Comparison of ENCODE assay signal across 20 cellular contexts in the genomic region with DNA sequence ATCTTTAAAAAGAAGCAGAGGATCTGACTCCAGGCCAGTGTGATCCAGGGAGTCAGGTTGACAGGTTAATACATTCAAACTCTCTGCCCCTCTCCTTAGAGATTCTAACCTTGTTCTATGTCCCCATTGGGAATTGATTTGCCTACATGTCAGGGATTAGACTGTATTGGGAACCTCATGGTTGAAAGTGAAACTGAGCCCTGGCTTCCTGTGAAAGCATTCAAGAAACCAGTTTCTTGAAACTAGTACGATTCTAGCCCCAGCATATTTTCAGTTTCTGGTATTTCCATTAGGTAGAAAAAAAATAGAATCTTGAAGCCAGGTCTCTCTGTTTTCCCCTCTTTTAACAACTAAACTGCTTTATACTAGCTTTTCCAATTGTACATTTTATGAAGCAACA.
DNase-seq lines count a peak whose midpoint lies in the region; ATAC-seq lines count a peak whose summit lies in the region.
"Had no signal": no experiment of that assay in that cellular context is flagged by ENCODE, and none has a peak within 500 bp of the region (broad histone marks: within the 10 kb centered on the region; RNA-seq: fewer than 3 reads in every experiment).

No MANE protein-coding gene starts in this region.

- H3K27ac Mint-ChIP-seq in CD4-positive, alpha-beta memory T cell = peak overlapping the region in 3 of 7 donors; percentile 5 to 63 (median 58)
- H3K27ac Mint-ChIP-seq in activated naive CD8-positive, alpha-beta T cell treated with anti-CD3 and anti-CD28 coated beads, Interleukin-2, amount 10 ng/mL, durations not matched to agents 7 days and 5 days = peak overlapping the region; percentile 81
- H3K27ac Mint-ChIP-seq: activated T-cell treated with anti-CD3 and anti-CD28 coated beads, Interleukin-2, amount 50 U/mL, for 72 hours; dendritic cell treated with granulocyte-macrophage colony-stimulating factor and Interleukin-4, amounts not matched to agents 40 ng/mL and 50 ng/mL, for 4 days; stimulated activated naive CD8-positive, alpha-beta T cell treated with anti-CD3 and anti-CD28 coated beads, Interleukin-15, amount 100 ng/mL, for 72 hours had no signal

- no peaks in the 10 kb centered on the region for H3K36me3 ChIP-seq in CD4-positive, alpha-beta memory T cell (ENCODE audit: insufficient read depth, low read length)
- H3K36me3 ChIP-seq: esophagus muscularis mucosa, MG63, sigmoid colon had no signal

- no peak for DNase-seq in CD4-positive, alpha-beta memory T cell
- DNase-seq in activated naive CD8-positive, alpha-beta T cell treated with anti-CD3 and anti-CD28 coated beads, Interleukin-2, amount 10 ng/mL, durations not matched to agents 7 days and 5 days = no peak
- DNase-seq in Right ventricle myocardium superior = no peak
- DNase-seq in NCI-H1105 (lab: John Stamatoyannopoulos, UW) = no peak
- no peak for DNase-seq in NCI-H748 (lab: John Stamatoyannopoulos, UW; ENCODE audit: unreplicated experiment)
- DNase-seq in posterior cingulate gyrus = no peak
- DNase-seq: activated T-cell treated with anti-CD3 and anti-CD28 coated beads, Interleukin-2, amount 50 U/mL, for 72 hours; anterior cingulate cortex; left ventricle myocardium superior; MG63; NCI-H2171 treated with DMSO at 0.1 percent for 48 hours; sigmoid colon; stimulated activated naive CD8-positive, alpha-beta T cell treated with anti-CD3 and anti-CD28 coated beads, Interleukin-15, amount 100 ng/mL, for 72 hours had no signal

- no peak overlapping the region for H3K4me3 ChIP-seq in CD4-positive, alpha-beta memory T cell (ENCODE audit: low read length in 2 of 2)
- H3K4me3 ChIP-seq: esophagus muscularis mucosa, MG63, sigmoid colon had no signal

- intact Hi-C loops in CD4-positive, alpha-beta memory T cell (cut with micrococcal nuclease) = no loop called here
- intact Hi-C loops in Right ventricle myocardium superior (cut with DNase I) (no loop called here), posterior cingulate gyrus (cut with DNase I) (no loop called here)

- peaks cover 6% of the 10 kb centered on the region for H3K4me1 ChIP-seq in CD4-positive, alpha-beta memory T cell (ENCODE audit: insufficient read depth, low read length)
- H3K4me1 ChIP-seq: esophagus muscularis mucosa, sigmoid colon had no signal

- peaks cover 0 to 4% (median 0%) of the 10 kb centered on the region in 8 donors for H3K9me3 Mint-ChIP-seq in CD4-positive, alpha-beta memory T cell
- peaks cover 8% of the 10 kb centered on the region for H3K9me3 Mint-ChIP-seq in activated naive CD8-positive, alpha-beta T cell treated with anti-CD3 and anti-CD28 coated beads, Interleukin-2, amount 10 ng/mL, durations not matched to agents 7 days and 5 days
- H3K9me3 Mint-ChIP-seq: neural crest cell had no signal

- H3K27ac ChIP-seq in CD4-positive, alpha-beta memory T cell (ENCODE audit: low read depth, low read length) = no peak overlapping the region
- H3K27ac ChIP-seq: C4-2B, esophagus muscularis mucosa, sigmoid colon had no signal

- ATAC-seq in GM18868 (IDR thresholded peaks at IDR 0.05; ENCODE audit: unreplicated experiment) (peak; percentile 60), HG03060 (IDR thresholded peaks at IDR 0.05; ENCODE audit: low read depth, unreplicated experiment) (peak; percentile 66), Right ventricle myocardium superior (ENCODE audit: poor library complexity) (no peak)
- peak; percentile 65 for ATAC-seq in activated naive CD8-positive, alpha-beta T cell treated with anti-CD3 and anti-CD28 coated beads, Interleukin-2, amount 10 ng/mL, durations not matched to agents 7 days and 5 days (ENCODE audit: low read depth)
- ATAC-seq: activated CD4-positive, CD25-positive, alpha-beta regulatory T cell treated with anti-CD3 and anti-CD28 coated beads, Interleukin-2, amount 50 U/mL, for 24 hours; activated T-cell treated with anti-CD3 and anti-CD28 coated beads, Interleukin-2, amount 50 U/mL, for 72 hours; left ventricle myocardium superior had no signal

- H3K27me3 ChIP-seq in CD4-positive, alpha-beta memory T cell (ENCODE audit: insufficient read depth, low read length) = no peaks in the 10 kb centered on the region
- H3K27me3 ChIP-seq: esophagus muscularis mucosa, MG63, sigmoid colon had no signal

- no peaks in the 10 kb centered on the region for H3K9me3 ChIP-seq in CD4-positive, alpha-beta memory T cell (ENCODE audit: control insufficient read depth in 1 of 2, low read length in 2 of 2)
- H3K9me3 ChIP-seq: esophagus muscularis mucosa, MG63, sigmoid colon had no signal

- H3K27me3 Mint-ChIP-seq in CD4-positive, alpha-beta memory T cell = peaks cover 0 to 2% of the 10 kb centered on the region in 2 donors
- H3K27me3 Mint-ChIP-seq in activated naive CD8-positive, alpha-beta T cell treated with anti-CD3 and anti-CD28 coated beads, Interleukin-2, amount 10 ng/mL, durations not matched to agents 7 days and 5 days = peaks cover 2% of the 10 kb centered on the region
- H3K27me3 Mint-ChIP-seq: dendritic cell treated with granulocyte-macrophage colony-stimulating factor and Interleukin-4, amounts not matched to agents 40 ng/mL and 50 ng/mL, for 4 days had no signal

- H3K4me1 Mint-ChIP-seq in CD4-positive, alpha-beta memory T cell = peaks cover 9 to 18% (median 10%) of the 10 kb centered on the region in 4 donors
- peaks cover 18% of the 10 kb centered on the region for H3K4me1 Mint-ChIP-seq in activated naive CD8-positive, alpha-beta T cell treated with anti-CD3 and anti-CD28 coated beads, Interleukin-2, amount 10 ng/mL, durations not matched to agents 7 days and 5 days
- H3K4me1 Mint-ChIP-seq: neural crest cell had no signal

- no peaks in the 10 kb centered on the region for H3K36me3 Mint-ChIP-seq in CD4-positive, alpha-beta memory T cell
- peaks cover 10% of the 10 kb centered on the region for H3K36me3 Mint-ChIP-seq in activated naive CD8-positive, alpha-beta T cell treated with anti-CD3 and anti-CD28 coated beads, Interleukin-2, amount 10 ng/mL, durations not matched to agents 7 days and 5 days

- CTCF ChIA-PET in CD4-positive, alpha-beta memory T cell (lab: Charles Lee; ENCODE audit: partially characterized antibody) = interaction anchor here (1.6 kb wide), 1 partner anchor 54 kb away, joined by 3 read pairs; no protein-coding TSS in a partner anchor

- POLR2A ChIA-PET in CD4-positive, alpha-beta memory T cell (lab: Charles Lee; ENCODE audit: partially characterized antibody) = no interaction called here
- POLR2A ChIA-PET in activated naive CD8-positive, alpha-beta T cell treated with anti-CD3 and anti-CD28 coated beads, Interleukin-2, amount 10 ng/mL, durations not matched to agents 7 days and 5 days (lab: Charles Lee) = no interaction called here

- H3K4me3 Mint-ChIP-seq in CD4-positive, alpha-beta memory T cell = peak overlapping the region in 7 of 8 donors; percentile 29 to 74 (median 59)
- H3K4me3 Mint-ChIP-seq in activated naive CD8-positive, alpha-beta T cell treated with anti-CD3 and anti-CD28 coated beads, Interleukin-2, amount 10 ng/mL, durations not matched to agents 7 days and 5 days = peak overlapping the region; percentile 67
- H3K4me3 Mint-ChIP-seq: activated T-cell treated with anti-CD3 and anti-CD28 coated beads, Interleukin-2, amount 50 U/mL, for 72 hours; dendritic cell treated with granulocyte-macrophage colony-stimulating factor and Interleukin-4, amounts not matched to agents 40 ng/mL and 50 ng/mL, for 4 days; neural crest cell had no signal
